In the genomic region with DNA sequence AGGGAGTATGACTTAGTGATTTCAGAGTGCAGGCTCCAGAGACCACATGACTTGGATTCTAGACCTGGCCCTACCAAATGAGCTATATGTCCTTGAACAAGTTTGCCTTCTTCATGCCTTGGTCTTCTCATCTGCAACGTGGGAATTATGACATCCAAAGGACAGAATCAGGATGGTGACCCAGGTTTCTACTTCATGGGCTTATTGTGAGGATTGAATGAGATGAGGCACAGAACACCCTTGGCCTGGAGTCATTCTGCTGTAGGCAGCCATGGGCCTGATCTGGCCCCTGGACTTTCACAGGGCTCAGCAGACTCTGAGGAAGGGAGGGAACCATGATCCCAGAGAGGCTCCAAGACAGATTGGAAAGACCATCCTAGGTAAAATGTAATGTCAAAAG, we compare ENCODE assay signal across 10 cellular contexts.
"Had no signal": no experiment of that assay in that cellular context is flagged by ENCODE, and none has a peak within 500 bp of the region (broad histone marks: within the 10 kb centered on the region; RNA-seq: fewer than 3 reads in every experiment).

No MANE protein-coding gene starts in this region.

- H3K4me1 ChIP-seq: colonic mucosa had no signal

- H3K27ac ChIP-seq: colonic mucosa, epithelial cell of prostate had no signal

- DNase-seq: activated gamma-delta T cell treated with Interleukin-2 at 50 U/mL for 16 hours; caudate nucleus; colonic mucosa; effector CD8-positive, alpha-beta T cell; ovary; T-cell; thyroid gland had no signal

- H3K27me3 ChIP-seq: colonic mucosa, ovary, thyroid gland had no signal

- H3K27ac Mint-ChIP-seq: T-cell, WTC11 had no signal

- ATAC-seq: WTC11 had no signal

- H3K4me3 Mint-ChIP-seq: activated CD4-positive, alpha-beta T cell treated with anti-CD3 and anti-CD28 coated beads, Interleukin-2, amount 10 ng/mL, durations not matched to agents 24 days and 14 days; T-cell; WTC11 had no signal

- H3K27me3 Mint-ChIP-seq: activated CD4-positive, alpha-beta T cell treated with anti-CD3 and anti-CD28 coated beads, Interleukin-2, amount 10 ng/mL, durations not matched to agents 24 days and 14 days; T-cell had no signal

- H3K9me3 ChIP-seq: colonic mucosa, ovary, thyroid gland had no signal

- H3K36me3 Mint-ChIP-seq: T-cell, WTC11 had no signal

- H3K9me3 Mint-ChIP-seq: activated CD4-positive, alpha-beta T cell treated with anti-CD3 and anti-CD28 coated beads, Interleukin-2, amount 10 ng/mL, durations not matched to agents 24 days and 14 days; T-cell; WTC11 had no signal

- H3K36me3 ChIP-seq: colonic mucosa, ovary, thyroid gland had no signal

- H3K4me3 ChIP-seq: colonic mucosa, ovary, thyroid gland had no signal
